17 cellular contexts compared by ENCODE assay signal in genomic region chr20:21324126-21324525, GRCh38. TPM values are rescaled to one million over a fixed set of nuclear protein-coding genes. Genes with fewer than 3 reads are reported as not detected.
DNase-seq lines count a peak whose midpoint lies in the region; ATAC-seq, FAIRE-seq and TF ChIP-seq lines count a peak whose summit lies in the region.
"Had no signal": no experiment of that assay in that cellular context is flagged by ENCODE, and none has a peak within 500 bp of the region (broad histone marks: within the 10 kb centered on the region; RNA-seq: fewer than 3 reads in every experiment).

No MANE protein-coding gene starts in this region.

- no peak overlapping the region for H2BK15ac ChIP-seq in mesenchymal stem cell (ENCODE audit: low read depth, poor library complexity, severe bottlenecking)

- peaks cover 23% of the 10 kb centered on the region for H3K9me3 Mint-ChIP-seq in activated CD4-positive, alpha-beta T cell treated with anti-CD3 and anti-CD28 coated beads, Interleukin-2, amount 10 ng/mL, durations not matched to agents 7 days and 5 days
- no peaks in the 10 kb centered on the region; the same call in 2 of the 3 replicates for H3K9me3 Mint-ChIP-seq in GM23338

- H3K9me3 ChIP-seq in mesenchymal stem cell (ENCODE audit: control insufficient read depth, low read length), result peaks cover 5% of the 10 kb centered on the region
- H3K9me3 ChIP-seq: body of pancreas had no signal

- H3K4me1 ChIP-seq in GM23338 (ENCODE audit: insufficient read depth) (peaks cover 43% of the 10 kb centered on the region), mesenchymal stem cell (ENCODE audit: control insufficient read depth, insufficient read depth, low read depth, low read length) (peaks cover 3% of the 10 kb centered on the region)

- no peak for DNase-seq in activated CD4-positive, alpha-beta T cell treated with anti-CD3 and anti-CD28 coated beads, Interleukin-2, amount 10 ng/mL, durations not matched to agents 7 days and 5 days
- DNase-seq in activated CD4-positive, alpha-beta T cell treated with anti-CD3 and anti-CD28 coated beads, Interleukin-2, amount 50 U/mL, for 4 hours, result no peak
- DNase-seq in GM23338 (ENCODE audit: low spot score), result peak; percentile 35
- DNase-seq in brain microvascular endothelial cell, result no peak
- peak; percentile 26 for DNase-seq in mesenchymal stem cell
- DNase-seq in putamen (ENCODE audit: low spot score), result no peak
- DNase-seq in GM19239 (ENCODE audit: insufficient read length, low spot score), result no peak
- DNase-seq in NCI-H526 treated with DMSO at 0.1 percent for 48 hours (lab: John Stamatoyannopoulos, UW), result no peak
- DNase-seq: activated effector memory CD4-positive, alpha-beta T cell treated with Interleukin-2 at 50 U/mL for 16 hours; body of pancreas; left ventricle myocardium superior; NCI-H1092 treated with DMSO at 0.1 percent for 48 hours; NCI-H774; stomach; T1000 had no signal

- CTCF ChIA-PET in activated CD4-positive, alpha-beta T cell treated with anti-CD3 and anti-CD28 coated beads, Interleukin-2, amount 10 ng/mL, durations not matched to agents 7 days and 5 days (lab: Charles Lee), result no interaction called here

- no peak overlapping the region for H4K8ac ChIP-seq in mesenchymal stem cell (ENCODE audit: low read length)

- H3K27ac ChIP-seq in GM23338 (ENCODE audit: low read depth) (no peak overlapping the region), brain microvascular endothelial cell (peak overlapping the region; percentile 36), mesenchymal stem cell (ENCODE audit: low read length, poor library complexity, severe bottlenecking) (no peak overlapping the region)

- H3K4me1 Mint-ChIP-seq in activated CD4-positive, alpha-beta T cell treated with anti-CD3 and anti-CD28 coated beads, Interleukin-2, amount 10 ng/mL, durations not matched to agents 7 days and 5 days, result peaks cover 45% of the 10 kb centered on the region
- H3K4me1 Mint-ChIP-seq in GM23338, result peaks cover 46% of the 10 kb centered on the region

- no peaks in the 10 kb centered on the region for H3K27me3 Mint-ChIP-seq in activated CD4-positive, alpha-beta T cell treated with anti-CD3 and anti-CD28 coated beads, Interleukin-2, amount 10 ng/mL, durations not matched to agents 7 days and 5 days
- peaks cover 7% of the 10 kb centered on the region for H3K27me3 Mint-ChIP-seq in GM23338 (ENCODE audit: insufficient read depth, low read depth, poor library complexity)

- no peak overlapping the region for H3K18ac ChIP-seq in mesenchymal stem cell (ENCODE audit: low read depth in 1 of 2, low read length in 2 of 2)

- no peak overlapping the region; the same call in 1 of the 2 replicates for H3K4me3 ChIP-seq in GM23338
- H3K4me3 ChIP-seq in brain microvascular endothelial cell (ENCODE audit: low read depth, low read length), result no peak overlapping the region
- H3K4me3 ChIP-seq in mesenchymal stem cell (ENCODE audit: insufficient read depth in 1 of 2, low read depth in 1 of 2, low read length in 2 of 2), result no peak overlapping the region
- H3K4me3 ChIP-seq: body of pancreas, stomach had no signal

- H3F3A ChIP-seq in GM23338 (replicated peaks; ENCODE audit: low read depth), result no peaks in the 10 kb centered on the region

- H3K79me2 ChIP-seq in GM23338 (replicated peaks; ENCODE audit: insufficient read depth), result peaks cover 100% of the 10 kb centered on the region

- H2BK12ac ChIP-seq in mesenchymal stem cell (ENCODE audit: low read length in 2 of 2), result no peak overlapping the region

- no peak overlapping the region for H4K91ac ChIP-seq in mesenchymal stem cell (ENCODE audit: low read length)

- H2AFZ ChIP-seq in GM23338 (no peak overlapping the region), mesenchymal stem cell (ENCODE audit: low read depth, low read length) (no peak overlapping the region)

- H3K9me2 ChIP-seq in GM23338 (ENCODE audit: insufficient read depth), result no peaks in the 10 kb centered on the region

- ATAC-seq in GM23338, result no peak
- ATAC-seq: body of pancreas had no signal

- H3K27ac Mint-ChIP-seq in activated CD4-positive, alpha-beta T cell treated with anti-CD3 and anti-CD28 coated beads, Interleukin-2, amount 10 ng/mL, durations not matched to agents 7 days and 5 days, result peak overlapping the region; percentile 51
- H3K27ac Mint-ChIP-seq in GM23338, result peak overlapping the region; percentile 18; the same call in 1 of the 2 replicates

- H3K14ac ChIP-seq in mesenchymal stem cell (ENCODE audit: low read length in 2 of 2), result no peak overlapping the region

- WGBS in mesenchymal stem cell, result 53% methylated on average over 1 of the region's 2 CpGs

- H2BK5ac ChIP-seq in mesenchymal stem cell (ENCODE audit: low read depth, low read length, poor library complexity, severe bottlenecking), result no peak overlapping the region

- H3K4ac ChIP-seq in mesenchymal stem cell (ENCODE audit: low read depth in 1 of 2, low read length in 2 of 2), result no peak overlapping the region

- H3K4me2 ChIP-seq in GM23338, result peak overlapping the region; percentile 56
- no peak overlapping the region for H3K4me2 ChIP-seq in mesenchymal stem cell (ENCODE audit: low read length, poor library complexity, severe bottlenecking)

- no peak overlapping the region for H3K9ac ChIP-seq in mesenchymal stem cell (ENCODE audit: low read length)

- peaks cover 7% of the 10 kb centered on the region for H3K79me1 ChIP-seq in mesenchymal stem cell (replicated peaks; ENCODE audit: low read length, poor library complexity, severe bottlenecking)

- H3K36me3 ChIP-seq in GM23338 (ENCODE audit: insufficient read depth) (no peaks in the 10 kb centered on the region; the same call in 1 of the 2 replicates), brain microvascular endothelial cell (replicated peaks) (no peaks in the 10 kb centered on the region), mesenchymal stem cell (ENCODE audit: control insufficient read depth in 1 of 2, insufficient read depth in 2 of 2, low read depth in 1 of 2, low read length in 2 of 2) (peaks cover 0 to 22% of the 10 kb centered on the region in 2 experiments)

- no peak overlapping the region for H2BK120ac ChIP-seq in mesenchymal stem cell (ENCODE audit: low read depth, low read length)

- H3K27me3 ChIP-seq in GM23338 (ENCODE audit: insufficient read depth) (no peaks in the 10 kb centered on the region), brain microvascular endothelial cell (replicated peaks) (no peaks in the 10 kb centered on the region), mesenchymal stem cell (ENCODE audit: control insufficient read depth in 1 of 2, insufficient read depth in 1 of 2, low read length in 2 of 2) (no peaks in the 10 kb centered on the region)
- H3K27me3 ChIP-seq: body of pancreas, stomach had no signal

- H3K23ac ChIP-seq in mesenchymal stem cell (ENCODE audit: low read length in 2 of 2), result no peak overlapping the region

- no peak overlapping the region for H3K4me3 Mint-ChIP-seq in activated CD4-positive, alpha-beta T cell treated with anti-CD3 and anti-CD28 coated beads, Interleukin-2, amount 10 ng/mL, durations not matched to agents 7 days and 5 days
- no peak overlapping the region for H3K4me3 Mint-ChIP-seq in GM23338

- no peak overlapping the region for H2AK5ac ChIP-seq in mesenchymal stem cell (ENCODE audit: low read length, severe bottlenecking)

- H4K20me1 ChIP-seq in GM23338 (replicated peaks; ENCODE audit: insufficient read depth), result peaks cover 81% of the 10 kb centered on the region

- TF ChIP-seq CTCF in GM23338 (conservative IDR thresholded peaks at IDR 0.05; ENCODE audit: low read depth in 2 of 2) (no peak), brain microvascular endothelial cell (IDR thresholded peaks at IDR 0.05; ENCODE audit: low read depth, low read length, missing control alignments) (no peak)

- no peak for FAIRE-seq in GM19239 (lab: Jason Lieb, UNC)
- FAIRE-seq: A204.1, urothelium cell line had no signal

- POLR2A ChIA-PET in activated CD4-positive, alpha-beta T cell treated with anti-CD3 and anti-CD28 coated beads, Interleukin-2, amount 10 ng/mL, durations not matched to agents 7 days and 5 days (lab: Charles Lee), result no interaction called here

- peaks cover 47% of the 10 kb centered on the region for H3K36me3 Mint-ChIP-seq in activated CD4-positive, alpha-beta T cell treated with anti-CD3 and anti-CD28 coated beads, Interleukin-2, amount 10 ng/mL, durations not matched to agents 7 days and 5 days (ENCODE audit: low read depth)
- H3K36me3 Mint-ChIP-seq in GM23338 (ENCODE audit: low read depth), result peaks cover 18% of the 10 kb centered on the region; the same call in 2 of the 3 replicates

- in situ Hi-C loops in brain microvascular endothelial cell (cut with HindIII; ENCODE audit: low pct_ligation_motif_present, low sequenced_read_pairs), result no loop called here

TF ChIP-seq in GM23338, 12 proteins besides CTCF, POLR2A, EP300 and RAD21 (continues in another document):
- TF ChIP-seq EZH2 (IDR thresholded peaks at IDR 0.05; ENCODE audit: low read depth, unreplicated experiment) (no peak), ETS1 (IDR thresholded peaks at IDR 0.05) (no peak)

RNA-seq across cellular contexts. Expression of gene XRN2, which starts 21.0 kb away (rescaled TPM):
- total RNA-seq in activated CD4-positive, alpha-beta T cell treated with anti-CD3 and anti-CD28 coated beads, Interleukin-2, amount 10 ng/mL, durations not matched to agents 7 days and 5 days, result 10 to 100 TPM; 64.1 to 66.4 TPM
- total RNA-seq in GM23338 (2014; rRNA removed; shearing (Covaris generic)), result 150 and 159 TPM in 2 replicates
- polyA plus RNA-seq in GM23338 (2016; fragmentation: Nextera tagmentation; extraction: Ambion mirVana), result 107 and 113 TPM in 2 replicates
- 61.9 TPM for polyA plus RNA-seq in mesenchymal stem cell (2013, experiment 1 of 2)
- 61.2 TPM for polyA plus RNA-seq in mesenchymal stem cell (2013, experiment 2 of 2)

Comparison
In these comparisons a context has a peak if more than half of its experiments do, and no peak if none do; other contexts are left out.
1. DNase-seq: peak in GM23338 (single experiment) and mesenchymal stem cell (single experiment); none in activated CD4-positive, alpha-beta T cell treated with anti-CD3 and anti-CD28 coated beads, Interleukin-2, amount 10 ng/mL, durations not matched to agents 7 days and 5 days (single experiment), activated CD4-positive, alpha-beta T cell treated with anti-CD3 and anti-CD28 coated beads, Interleukin-2, amount 50 U/mL, for 4 hours (0 of 2), brain microvascular endothelial cell (single experiment), putamen (single experiment), GM19239 (single experiment) and NCI-H526 treated with DMSO at 0.1 percent for 48 hours (single experiment).